18 cellular contexts compared by ENCODE assay signal in the genomic region with DNA sequence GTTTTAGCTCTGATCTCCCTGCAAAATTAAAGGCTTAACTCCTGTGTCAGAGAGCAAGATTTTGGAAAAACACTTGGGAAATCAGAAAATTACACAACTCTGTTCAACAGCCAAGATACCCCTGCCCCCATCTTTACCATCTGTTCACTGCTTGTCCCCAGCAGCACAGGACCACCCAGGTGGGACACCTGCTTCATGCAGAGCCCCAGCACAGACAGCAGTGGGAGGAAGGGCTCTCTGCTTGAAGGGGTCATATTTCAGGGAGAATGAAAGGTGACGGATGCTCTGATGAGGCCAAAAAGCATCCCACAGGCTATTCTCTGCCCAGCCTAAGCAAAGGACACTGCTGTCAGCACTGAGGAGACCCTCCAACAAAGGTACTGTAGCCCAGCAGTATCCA.
DNase-seq lines count a peak whose midpoint lies in the region; TF ChIP-seq lines count a peak whose summit lies in the region.
"Had no signal": no experiment of that assay in that cellular context is flagged by ENCODE, and none has a peak within 500 bp of the region (broad histone marks: within the 10 kb centered on the region; RNA-seq: fewer than 3 reads in every experiment).

No MANE protein-coding gene starts in this region.

- no peak overlapping the region for H2BK5ac ChIP-seq in H9 (ENCODE audit: insufficient read length, low read length)

- no peak for TF ChIP-seq CTCF in H9 (conservative IDR thresholded peaks at IDR 0.05)
- TF ChIP-seq CTCF in glutamatergic neuron (IDR thresholded peaks at IDR 0.05; ENCODE audit: partially characterized antibody, unreplicated experiment) = no peak
- TF ChIP-seq CTCF in nephron progenitor cell (IDR thresholded peaks at IDR 0.05) = no peak

- no peak overlapping the region for H4K8ac ChIP-seq in H9 (replicated peaks; ENCODE audit: insufficient read length, low read depth, low read length)

- H3K27ac ChIP-seq in H9 (ENCODE audit: insufficient read length, low read depth, low read length) = no peak overlapping the region
- H3K27ac ChIP-seq: KMS-11 had no signal

- peaks cover 14 to 18% of the 10 kb centered on the region in 2 experiments for H3K4me1 Mint-ChIP-seq in H9
- H3K4me1 Mint-ChIP-seq in glutamatergic neuron (ENCODE audit: low read depth, unreplicated experiment) = peaks cover 24% of the 10 kb centered on the region
- peaks cover 27% of the 10 kb centered on the region for H3K4me1 Mint-ChIP-seq in nephron progenitor cell
- H3K4me1 Mint-ChIP-seq: CD8-positive, alpha-beta memory T cell had no signal

- no peaks in the 10 kb centered on the region for H3K23me2 ChIP-seq in H9 (ENCODE audit: insufficient read length, low read depth, low read length, poor library complexity, severe bottlenecking)

- H3K4ac ChIP-seq in H9 (ENCODE audit: low read depth, low read length) = no peak overlapping the region

- peak overlapping the region; percentile 10 for H3K4me2 ChIP-seq in H9 (ENCODE audit: insufficient read depth, insufficient read length, low read length)
- H3K4me2 ChIP-seq: KMS-11 had no signal

- H3K79me1 ChIP-seq in H9 (ENCODE audit: insufficient read depth, low read depth, low read length, poor library complexity, severe bottlenecking) = no peaks in the 10 kb centered on the region

- no CpG with 5 or more reads among the region's 1 CpG for WGBS in H9 (ENCODE audit: extremely low coverage, insufficient read length, low lambda C conversion rate)

- H3K27ac Mint-ChIP-seq in H9 = peak overlapping the region in 2 of 3 experiments; percentile 95 to 96; a peak in 5 of 7 replicates
- peak overlapping the region; percentile 84 for H3K27ac Mint-ChIP-seq in glutamatergic neuron (ENCODE audit: unreplicated experiment)
- no peak overlapping the region for H3K27ac Mint-ChIP-seq in nephron progenitor cell
- H3K27ac Mint-ChIP-seq: CD8-positive, alpha-beta memory T cell had no signal

- peak overlapping the region in 1 of 2 experiments; percentile 34; a peak in 2 of 5 replicates for H3K4me3 Mint-ChIP-seq in H9
- peak overlapping the region; percentile 36 for H3K4me3 Mint-ChIP-seq in glutamatergic neuron (ENCODE audit: unreplicated experiment)
- H3K4me3 Mint-ChIP-seq in nephron progenitor cell = no peak overlapping the region
- H3K4me3 Mint-ChIP-seq: CD8-positive, alpha-beta memory T cell had no signal

- H3K36me3 Mint-ChIP-seq in H9 (ENCODE audit: insufficient read depth in 1 of 3, low read depth in 3 of 3) (peaks cover 9 to 25% (median 18%) of the 10 kb centered on the region in 3 experiments), glutamatergic neuron (ENCODE audit: unreplicated experiment) (peaks cover 14% of the 10 kb centered on the region), nephron progenitor cell (ENCODE audit: low read depth) (no peaks in the 10 kb centered on the region)
- H3K36me3 Mint-ChIP-seq: CD8-positive, alpha-beta memory T cell had no signal

- H4K20me1 ChIP-seq in H9 (ENCODE audit: control insufficient read depth, insufficient read depth, insufficient read length) = no peaks in the 10 kb centered on the region

- peaks cover 10% of the 10 kb centered on the region; the same call in 1 of the 2 replicates for H3K4me1 ChIP-seq in H9 (ENCODE audit: insufficient read depth, low read length)

- no peak overlapping the region for H2BK20ac ChIP-seq in H9 (ENCODE audit: low read depth, low read length, poor library complexity, severe bottlenecking)

- no peak overlapping the region for H3K9ac ChIP-seq in H9 (ENCODE audit: extremely low read depth, insufficient read length, low read length)
- H3K9ac ChIP-seq: KMS-11 had no signal

- H3K27me3 ChIP-seq in H9 (ENCODE audit: insufficient read depth, low read length) = no peaks in the 10 kb centered on the region

- no peak overlapping the region for H3K23ac ChIP-seq in H9 (ENCODE audit: insufficient read length, low read depth, low read length)

- no peak overlapping the region for H4K91ac ChIP-seq in H9 (ENCODE audit: insufficient read length, low read depth, low read length)

- no peak overlapping the region for H3K14ac ChIP-seq in H9 (ENCODE audit: insufficient read depth, low read length)

- H3K79me2 ChIP-seq in H9 (ENCODE audit: insufficient read depth, low read length) = no peaks in the 10 kb centered on the region

- H2AK5ac ChIP-seq in H9 (ENCODE audit: insufficient read length, low read length) = no peak overlapping the region

- no peak overlapping the region for H2BK120ac ChIP-seq in H9 (ENCODE audit: low read depth, low read length, poor library complexity, severe bottlenecking)

- H4K5ac ChIP-seq in H9 (ENCODE audit: insufficient read length, low read depth, low read length) = no peak overlapping the region

- H3K27me3 Mint-ChIP-seq in H9 (ENCODE audit: low read depth) (no peaks in the 10 kb centered on the region), glutamatergic neuron (ENCODE audit: unreplicated experiment) (peaks cover 3% of the 10 kb centered on the region), nephron progenitor cell (ENCODE audit: low read depth, poor library complexity) (peaks cover 9% of the 10 kb centered on the region)
- H3K27me3 Mint-ChIP-seq: CD8-positive, alpha-beta memory T cell had no signal

- H2BK12ac ChIP-seq in H9 (ENCODE audit: insufficient read length, low read depth, low read length) = no peak overlapping the region

- H3K56ac ChIP-seq in H9 (ENCODE audit: insufficient read length, low read depth, low read length) = no peak overlapping the region

- H2AFZ ChIP-seq in H9 (ENCODE audit: low read length) = no peak overlapping the region

- DNase-seq in H9 (peak; percentile 49), NCI-H524 treated with DMSO at 0.1 percent for 48 hours (lab: John Stamatoyannopoulos, UW) (peak; percentile 47), glutamatergic neuron (peak; percentile 20), nephron progenitor cell (peak; percentile 10), epidermal melanocyte (ENCODE audit: insufficient read length, low spot score) (no peak), hepatic stellate cell (ENCODE audit: low spot score) (no peak)
- no peak for DNase-seq in stimulated activated CD8-positive, alpha-beta memory T cell treated with anti-CD3 and anti-CD28 coated beads, Interleukin-4, amount 100 ng/mL, for 48 hours
- DNase-seq: C1 segment of cervical spinal cord; CD8-positive, alpha-beta memory T cell; DMS79; HCEC 1CT; MV-4-11; NCI-H1417; NCI-H187; NCI-H446; SHP77; T-helper 1 cell had no signal

- peaks cover 14 to 28% of the 10 kb centered on the region in 2 experiments for H3K9me3 Mint-ChIP-seq in H9
- peaks cover 6% of the 10 kb centered on the region for H3K9me3 Mint-ChIP-seq in glutamatergic neuron (ENCODE audit: unreplicated experiment)
- peaks cover 17% of the 10 kb centered on the region for H3K9me3 Mint-ChIP-seq in nephron progenitor cell

- H3K18ac ChIP-seq in H9 (ENCODE audit: insufficient read length, low read depth, low read length) = no peak overlapping the region

- no peak overlapping the region for H3T11ph ChIP-seq in H9 (ENCODE audit: low read length)

- no peaks in the 10 kb centered on the region for H3K9me3 ChIP-seq in H9 (ENCODE audit: control insufficient read depth, low read depth, low read length)

- H2BK15ac ChIP-seq in H9 (ENCODE audit: low read depth, low read length) = no peak overlapping the region

Comparison
In these comparisons a context has a peak if more than half of its experiments do, and no peak if none do; other contexts are left out.
1. DNase-seq: peak in H9 (single experiment), NCI-H524 treated with DMSO at 0.1 percent for 48 hours (single experiment), glutamatergic neuron (single experiment) and nephron progenitor cell (single experiment); none in epidermal melanocyte (single experiment), hepatic stellate cell (single experiment) and stimulated activated CD8-positive, alpha-beta memory T cell treated with anti-CD3 and anti-CD28 coated beads, Interleukin-4, amount 100 ng/mL, for 48 hours (single experiment).